34 cellular contexts compared by ENCODE assay signal in the genomic region with DNA sequence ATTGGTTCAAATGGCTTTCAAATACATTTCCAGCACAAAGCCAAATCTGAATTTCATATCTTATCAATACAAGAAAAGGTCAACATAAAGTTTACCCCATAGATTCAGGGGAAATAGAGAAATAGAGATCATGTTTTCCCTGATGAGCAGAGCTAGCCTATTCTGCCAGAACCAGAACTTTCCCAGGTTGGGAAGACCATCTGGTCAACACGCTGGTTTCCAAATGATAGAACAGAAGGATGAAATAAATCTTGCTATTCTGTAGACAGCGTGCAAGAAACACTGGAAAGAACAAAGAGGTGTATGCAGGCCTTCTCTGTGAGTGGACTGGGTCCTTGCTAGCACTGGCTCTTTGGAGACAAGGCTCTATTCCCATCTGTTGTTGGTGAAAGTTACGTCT.
"Had no signal": no experiment of that assay in that cellular context is flagged by ENCODE, and none has a peak within 500 bp of the region (broad histone marks: within the 10 kb centered on the region; RNA-seq: fewer than 3 reads in every experiment).

No MANE protein-coding gene starts in this region.

- H3K9me3 ChIP-seq: MG63 had no signal

- H3K27ac ChIP-seq: KMS-11 had no signal

- H3K27me3 ChIP-seq: MG63 had no signal

- H3K36me3 ChIP-seq: MG63 had no signal

- H3K4me2 ChIP-seq: KMS-11 had no signal

- H3K9ac ChIP-seq: KMS-11 had no signal

- H3K4me3 ChIP-seq: MG63 had no signal

- DNase-seq: Karpas-422, Kasumi-1, MG63, MM.1S, MV-4-11, NCI-H1048, NCI-H1092, NCI-H1092 treated with DMSO at 0.1 percent for 48 hours, NCI-H1105, NCI-H1105 treated with DMSO at 0.1 percent for 48 hours, NCI-H1417, NCI-H1417 treated with DMSO at 0.1 percent for 48 hours, NCI-H1436, NCI-H1436 treated with DMSO at 0.1 percent for 48 hours, NCI-H146, NCI-H1694, NCI-H1694 treated with DMSO at 0.1 percent for 48 hours, NCI-H187, NCI-H187 treated with DMSO at 0.1 percent for 48 hours, NCI-H1930, NCI-H2029, NCI-H2029 treated with DMSO at 0.1 percent for 48 hours, NCI-H2081, NCI-H2081 treated with DMSO at 0.1 percent for 48 hours, NCI-H2107, NCI-H2171, NCI-H2171 treated with DMSO at 0.1 percent for 48 hours, NCI-H2227 treated with DMSO at 0.1 percent for 48 hours, NCI-H226, NCI-H345, NCI-H446, NCI-H446 treated with DMSO at 0.1 percent for 48 hours, NCI-H510A had no signal
